1 cellular context compared by ENCODE assay signal in genomic region chr12:6423267-6424007, GRCh38.
TF ChIP-seq lines count a peak whose summit lies in the region.

No MANE protein-coding gene starts in this region.

TF ChIP-seq in HepG2, 621 proteins besides CTCF, POLR2A, EP300 and RAD21 (continued from another document):
- TF ChIP-seq KIAA2018 (CRISPR knock-in tag; IDR thresholded peaks at IDR 0.05; ENCODE audit: borderline replicate concordance) (no peak), TEAD3 (CRISPR knock-in tag; optimal IDR thresholded peaks at IDR 0.05; ENCODE audit: borderline replicate concordance) (peak; percentile 50), MXD1 (CRISPR knock-in tag; IDR thresholded peaks at IDR 0.05) (no peak), ZNF597 (CRISPR knock-in tag; IDR thresholded peaks at IDR 0.05) (no peak), JUNB (CRISPR knock-in tag; IDR thresholded peaks at IDR 0.05; ENCODE audit: borderline replicate concordance) (no peak), CCAR2 (optimal IDR thresholded peaks at IDR 0.05; ENCODE audit: low read depth, low read length) (no peak)
